24 cellular contexts compared by ENCODE assay signal in genomic region chr6:109260126-109260525, GRCh38.
DNase-seq lines count a peak whose midpoint lies in the region; ATAC-seq and TF ChIP-seq lines count a peak whose summit lies in the region.
"Had no signal": no experiment of that assay in that cellular context is flagged by ENCODE, and none has a peak within 500 bp of the region (broad histone marks: within the 10 kb centered on the region; RNA-seq: fewer than 3 reads in every experiment).

No MANE protein-coding gene starts in this region.

- TF ChIP-seq CTCF in fibroblast of the aortic adventitia (IDR thresholded peaks at IDR 0.05; ENCODE audit: insufficient read depth, low read length), result no peak
- no peak for TF ChIP-seq CTCF in smooth muscle cell (IDR thresholded peaks at IDR 0.05; ENCODE audit: borderline replicate concordance, insufficient read depth, poor library complexity, severe bottlenecking)

- H3K36me3 ChIP-seq in adipocyte (ENCODE audit: control insufficient read depth, insufficient read depth, low read length, severe bottlenecking), result no peaks in the 10 kb centered on the region
- no peaks in the 10 kb centered on the region for H3K36me3 ChIP-seq in smooth muscle cell (ENCODE audit: low read depth)
- H3K36me3 ChIP-seq: esophagus squamous epithelium, heart left ventricle, thoracic aorta, vagina, WERI-Rb-1 had no signal

- DNase-seq in GM03348 (ENCODE audit: low spot score) (peak; percentile 63), adipocyte (ENCODE audit: low read depth) (peak; percentile 40), fibroblast of the aortic adventitia (ENCODE audit: low read depth) (peak; percentile 39), smooth muscle cell (lab: John Stamatoyannopoulos, UW; ENCODE audit: unreplicated experiment) (no peak), GDM1 (lab: John Stamatoyannopoulos, UW) (no peak), NCI-H82 treated with DMSO at 0.1 percent for 48 hours (lab: John Stamatoyannopoulos, UW; ENCODE audit: unreplicated experiment) (no peak)
- DNase-seq: activated CD8-positive, alpha-beta memory T cell treated with anti-CD3 and anti-CD28 coated beads, Interleukin-2, amount 50 U/mL, for 4 hours; activated naive CD8-positive, alpha-beta T cell treated with anti-CD3 and anti-CD28 coated beads for 36 hours; esophagus squamous epithelium; heart left ventricle; NCI-H1105 treated with DMSO at 0.1 percent for 48 hours; NCI-H2107; NCI-H524 treated with DMSO at 0.1 percent for 48 hours; nephron progenitor cell; stimulated activated CD4-positive, alpha-beta T cell treated with anti-CD3 and anti-CD28 coated beads, Interleukin-2, amount 100 ng/mL, for 24 hours; stimulated activated naive B cell treated with anti-CD40 and anti-IgM and Interleukin-4, amounts not matched to agents 10 μg/mL and 1 μg/mL and 100 μg/mL, for 72 hours; T-helper 2 cell; WERI-Rb-1 had no signal

- peaks cover 5% of the 10 kb centered on the region for H3K4me1 Mint-ChIP-seq in stimulated activated memory B cell treated with anti-CD40 and anti-IgM and Interleukin-4, amounts not matched to agents 10 μg/mL and 1 μg/mL and 100 μg/mL, for 72 hours
- H3K4me1 Mint-ChIP-seq: activated naive CD8-positive, alpha-beta T cell treated with anti-CD3 and anti-CD28 coated beads for 36 hours; B cell had no signal

- H3K4me3 ChIP-seq in adipocyte (ENCODE audit: low read length) (no peak overlapping the region), fibroblast of the aortic adventitia (ENCODE audit: low read depth, low read length) (no peak overlapping the region), smooth muscle cell (no peak overlapping the region)
- H3K4me3 ChIP-seq: coronary artery, esophagus squamous epithelium, heart left ventricle, thoracic aorta, vagina had no signal

- no peak for ATAC-seq in stimulated activated memory B cell treated with anti-CD40 and anti-IgM and Interleukin-4, amounts not matched to agents 10 μg/mL and 1 μg/mL and 100 μg/mL, for 72 hours
- ATAC-seq: heart left ventricle; stimulated activated naive B cell treated with anti-CD40 and anti-IgM and Interleukin-4, amounts not matched to agents 10 μg/mL and 1 μg/mL and 100 μg/mL, for 72 hours had no signal

- H3K9me3 Mint-ChIP-seq in stimulated activated memory B cell treated with anti-CD40 and anti-IgM and Interleukin-4, amounts not matched to agents 10 μg/mL and 1 μg/mL and 100 μg/mL, for 72 hours, result no peaks in the 10 kb centered on the region
- H3K9me3 Mint-ChIP-seq: activated naive CD8-positive, alpha-beta T cell treated with anti-CD3 and anti-CD28 coated beads for 36 hours; activated T-helper 2 cell treated with anti-CD3 and anti-CD28 coated beads, Interferon-gamma antibody, Interleukin-2, Interleukin-4, amounts not matched to agents 10 μg/mL and 5 μg/mL and 100 μg/mL, durations not matched to agents 14 hours and 24 hours and 36 hours; nephron progenitor cell; stimulated activated naive B cell treated with anti-CD40 and anti-IgM and Interleukin-4, amounts not matched to agents 10 μg/mL and 1 μg/mL and 100 μg/mL, for 72 hours had no signal

- H3K27me3 Mint-ChIP-seq in stimulated activated memory B cell treated with anti-CD40 and anti-IgM and Interleukin-4, amounts not matched to agents 10 μg/mL and 1 μg/mL and 100 μg/mL, for 72 hours, result peaks cover 19% of the 10 kb centered on the region
- H3K27me3 Mint-ChIP-seq: activated naive CD8-positive, alpha-beta T cell treated with anti-CD3 and anti-CD28 coated beads for 36 hours; B cell; stimulated activated naive B cell treated with anti-CD40 and anti-IgM and Interleukin-4, amounts not matched to agents 10 μg/mL and 1 μg/mL and 100 μg/mL, for 72 hours had no signal

- no peaks in the 10 kb centered on the region for H4K20me1 ChIP-seq in smooth muscle cell (ENCODE audit: low read depth)

- H2AFZ ChIP-seq in smooth muscle cell (ENCODE audit: low read depth), result no peak overlapping the region

- 98% methylated on average over 2 of the region's 2 CpGs for WGBS in smooth muscle cell (ENCODE audit: low lambda C conversion rate)

- H3K9ac ChIP-seq in adipocyte (ENCODE audit: low read length) (no peak overlapping the region), smooth muscle cell (ENCODE audit: low read depth) (no peak overlapping the region)

- H3K4me3 Mint-ChIP-seq in stimulated activated memory B cell treated with anti-CD40 and anti-IgM and Interleukin-4, amounts not matched to agents 10 μg/mL and 1 μg/mL and 100 μg/mL, for 72 hours, result no peak overlapping the region
- H3K4me3 Mint-ChIP-seq: activated naive CD8-positive, alpha-beta T cell treated with anti-CD3 and anti-CD28 coated beads for 36 hours; B cell; nephron progenitor cell; stimulated activated naive B cell treated with anti-CD40 and anti-IgM and Interleukin-4, amounts not matched to agents 10 μg/mL and 1 μg/mL and 100 μg/mL, for 72 hours had no signal

- H3K4me2 ChIP-seq in smooth muscle cell, result peak overlapping the region; percentile 51

- no peak overlapping the region for H3K27ac ChIP-seq in smooth muscle cell (ENCODE audit: low read depth)
- H3K27ac ChIP-seq: coronary artery, esophagus squamous epithelium, heart left ventricle, thoracic aorta, vagina, WERI-Rb-1 had no signal

- no peak overlapping the region for H3K27ac Mint-ChIP-seq in stimulated activated memory B cell treated with anti-CD40 and anti-IgM and Interleukin-4, amounts not matched to agents 10 μg/mL and 1 μg/mL and 100 μg/mL, for 72 hours
- H3K27ac Mint-ChIP-seq: activated naive CD8-positive, alpha-beta T cell treated with anti-CD3 and anti-CD28 coated beads for 36 hours; activated T-helper 2 cell treated with anti-CD3 and anti-CD28 coated beads, Interferon-gamma antibody, Interleukin-2, Interleukin-4, amounts not matched to agents 10 μg/mL and 5 μg/mL and 100 μg/mL, durations not matched to agents 14 hours and 24 hours and 36 hours; B cell; nephron progenitor cell; stimulated activated naive B cell treated with anti-CD40 and anti-IgM and Interleukin-4, amounts not matched to agents 10 μg/mL and 1 μg/mL and 100 μg/mL, for 72 hours had no signal

- no peaks in the 10 kb centered on the region for H3K27me3 ChIP-seq in adipocyte (replicated peaks; ENCODE audit: control insufficient read depth, insufficient read depth, low read length)
- H3K27me3 ChIP-seq in smooth muscle cell (ENCODE audit: low read depth), result no peaks in the 10 kb centered on the region
- H3K27me3 ChIP-seq: esophagus squamous epithelium, heart left ventricle, vagina had no signal

- H3K9me3 ChIP-seq in adipocyte (ENCODE audit: control insufficient read depth, low read length) (no peaks in the 10 kb centered on the region), smooth muscle cell (replicated peaks; ENCODE audit: low read depth) (no peaks in the 10 kb centered on the region)
- H3K9me3 ChIP-seq: esophagus squamous epithelium, heart left ventricle, thoracic aorta, vagina had no signal

- no peaks in the 10 kb centered on the region for H3F3A ChIP-seq in smooth muscle cell (ENCODE audit: low read depth)

- H3K79me2 ChIP-seq in smooth muscle cell (ENCODE audit: low read depth), result no peaks in the 10 kb centered on the region

- H3K4me1 ChIP-seq in adipocyte (ENCODE audit: control insufficient read depth, insufficient read depth, low read length) (peaks cover 27% of the 10 kb centered on the region), smooth muscle cell (ENCODE audit: low read depth) (peaks cover 10% of the 10 kb centered on the region)
- H3K4me1 ChIP-seq: esophagus squamous epithelium, vagina had no signal

- no peaks in the 10 kb centered on the region for H3K36me3 Mint-ChIP-seq in stimulated activated memory B cell treated with anti-CD40 and anti-IgM and Interleukin-4, amounts not matched to agents 10 μg/mL and 1 μg/mL and 100 μg/mL, for 72 hours
- H3K36me3 Mint-ChIP-seq: activated naive CD8-positive, alpha-beta T cell treated with anti-CD3 and anti-CD28 coated beads for 36 hours; stimulated activated naive B cell treated with anti-CD40 and anti-IgM and Interleukin-4, amounts not matched to agents 10 μg/mL and 1 μg/mL and 100 μg/mL, for 72 hours had no signal

Comparison
In these comparisons a context has a peak if more than half of its experiments do, and no peak if none do; other contexts are left out.
1. DNase-seq: peak in GM03348 (single experiment), adipocyte (single experiment) and fibroblast of the aortic adventitia (single experiment); none in smooth muscle cell (single experiment), GDM1 (single experiment) and NCI-H82 treated with DMSO at 0.1 percent for 48 hours (single experiment).